In genomic region chr22:42281284-42281683, GRCh38 we compare ENCODE assay signal across 25 cellular contexts. TPM values are rescaled to one million over a fixed set of nuclear protein-coding genes. Genes with fewer than 3 reads are reported as not detected.
DNase-seq lines count a peak whose midpoint lies in the region; ATAC-seq and TF ChIP-seq lines count a peak whose summit lies in the region.
"Had no signal": no experiment of that assay in that cellular context is flagged by ENCODE, and none has a peak within 500 bp of the region (broad histone marks: within the 10 kb centered on the region; RNA-seq: fewer than 3 reads in every experiment).

No MANE protein-coding gene starts in this region.

- POLR2A ChIA-PET in activated CD4-positive, alpha-beta T cell treated with anti-CD3 and anti-CD28 coated beads, Interleukin-2, amount 10 ng/mL, durations not matched to agents 7 days and 5 days (lab: Charles Lee), result no interaction called here
- POLR2A ChIA-PET in HEK293 (lab: Yijun Ruan, JAX), result no interaction called here

- no peak overlapping the region for H3K4me3 Mint-ChIP-seq in activated CD4-positive, alpha-beta T cell treated with anti-CD3 and anti-CD28 coated beads, Interleukin-2, amount 10 ng/mL, durations not matched to agents 7 days and 5 days
- H3K4me3 Mint-ChIP-seq: activated CD4-positive, alpha-beta memory T cell treated with anti-CD3 and anti-CD28 coated beads, Interleukin-2, amount 10 ng/mL, durations not matched to agents 7 days and 5 days; dendritic cell treated with granulocyte-macrophage colony-stimulating factor and Interleukin-4, amounts not matched to agents 40 ng/mL and 50 ng/mL, for 4 days had no signal

- no peaks in the 10 kb centered on the region for H3K36me3 Mint-ChIP-seq in activated CD4-positive, alpha-beta T cell treated with anti-CD3 and anti-CD28 coated beads, Interleukin-2, amount 10 ng/mL, durations not matched to agents 7 days and 5 days (ENCODE audit: low read depth)

- intact Hi-C loops in sciatic nerve (cut with DNase I), result no loop called here

- H3K4me1 ChIP-seq in HEK293 (ENCODE audit: control insufficient read depth, insufficient read depth, low read length) (no peaks in the 10 kb centered on the region; the same call in 1 of the 2 replicates), Peyer's patch (peaks cover 0 to 41% (median 16%) of the 10 kb centered on the region in 4 donors)
- H3K4me1 ChIP-seq: foreskin keratinocyte had no signal

- H3K27me3 ChIP-seq in WERI-Rb-1 (ENCODE audit: insufficient read depth, low read depth, severe bottlenecking) (no peaks in the 10 kb centered on the region), Peyer's patch (no peaks in the 10 kb centered on the region)

- no peak overlapping the region for H3K4me3 ChIP-seq in HEK293 (ENCODE audit: low read depth, low read length)
- no peak overlapping the region for H3K4me3 ChIP-seq in WERI-Rb-1 (ENCODE audit: low read depth, low read length)
- H3K4me3 ChIP-seq in Peyer's patch, result no peak overlapping the region
- H3K4me3 ChIP-seq: esophagus muscularis mucosa, HAP-1, heart right ventricle, PC-9, suprapubic skin had no signal

- H3K9me3 Mint-ChIP-seq in activated CD4-positive, alpha-beta T cell treated with anti-CD3 and anti-CD28 coated beads, Interleukin-2, amount 10 ng/mL, durations not matched to agents 7 days and 5 days, result no peaks in the 10 kb centered on the region
- H3K9me3 Mint-ChIP-seq: activated CD4-positive, alpha-beta memory T cell treated with anti-CD3 and anti-CD28 coated beads, Interleukin-2, amount 10 ng/mL, durations not matched to agents 7 days and 5 days; CD8-positive, alpha-beta memory T cell; dendritic cell treated with granulocyte-macrophage colony-stimulating factor and Interleukin-4, amounts not matched to agents 40 ng/mL and 50 ng/mL, for 4 days had no signal

- no peak for TF ChIP-seq POLR2A in Peyer's patch (IDR thresholded peaks at IDR 0.05)

- H3K27ac ChIP-seq in HEK293 (ENCODE audit: extremely low read depth, low read depth, low read length), result no peak overlapping the region
- peak overlapping the region; percentile 38; the same call in 1 of the 2 replicates for H3K27ac ChIP-seq in WERI-Rb-1
- no peak overlapping the region for H3K27ac ChIP-seq in Peyer's patch
- H3K27ac ChIP-seq: esophagus muscularis mucosa, foreskin keratinocyte, heart right ventricle, KMS-11, PC-9, suprapubic skin had no signal

- peak overlapping the region; percentile 10 for H3K27ac Mint-ChIP-seq in activated CD4-positive, alpha-beta T cell treated with anti-CD3 and anti-CD28 coated beads, Interleukin-2, amount 10 ng/mL, durations not matched to agents 7 days and 5 days
- H3K27ac Mint-ChIP-seq: activated CD4-positive, alpha-beta memory T cell treated with anti-CD3 and anti-CD28 coated beads, Interleukin-2, amount 10 ng/mL, durations not matched to agents 7 days and 5 days; activated naive CD8-positive, alpha-beta T cell; dendritic cell treated with granulocyte-macrophage colony-stimulating factor and Interleukin-4, amounts not matched to agents 40 ng/mL and 50 ng/mL, for 4 days had no signal

- CTCF ChIA-PET in activated CD4-positive, alpha-beta T cell treated with anti-CD3 and anti-CD28 coated beads, Interleukin-2, amount 10 ng/mL, durations not matched to agents 7 days and 5 days (lab: Charles Lee), result interaction anchor here (1.1 to 1.5 kb wide), 5 partner anchors 10 to 969 kb away, joined by 3 to 5 read pairs (median 3); no protein-coding TSS in a partner anchor
- CTCF ChIA-PET in HEK293 (lab: Yijun Ruan, JAX), result interaction anchor here (1.5 kb wide), 1 partner anchor 155 kb away, joined by 8 read pairs; no protein-coding TSS in a partner anchor

- TF ChIP-seq CTCF in HEK293 (tag by site-specific recombination; IDR thresholded peaks at IDR 0.05) (no peak), WERI-Rb-1 (IDR thresholded peaks at IDR 0.05; ENCODE audit: low read depth, low read length) (no peak), Peyer's patch (IDR thresholded peaks at IDR 0.05) (no peak)

- H3K9me3 ChIP-seq in HEK293 (ENCODE audit: control insufficient read depth, insufficient read depth, low read depth, low read length) (no peaks in the 10 kb centered on the region), WERI-Rb-1 (ENCODE audit: severe bottlenecking) (no peaks in the 10 kb centered on the region), Peyer's patch (no peaks in the 10 kb centered on the region)
- H3K9me3 ChIP-seq: esophagus muscularis mucosa, HAP-1, heart right ventricle, suprapubic skin had no signal

- no peak for DNase-seq in activated CD4-positive, alpha-beta T cell treated with anti-CD3 and anti-CD28 coated beads, Interleukin-2, amount 10 ng/mL, durations not matched to agents 7 days and 5 days
- no peak for DNase-seq in activated CD4-positive, alpha-beta T cell treated with anti-CD3 and anti-CD28 coated beads for 48 hours
- no peak for DNase-seq in WERI-Rb-1
- DNase-seq in sciatic nerve (ENCODE audit: low spot score), result peak; percentile 47
- no peak for DNase-seq in Peyer's patch
- DNase-seq: activated CD4-positive, alpha-beta memory T cell treated with anti-CD3 and anti-CD28 coated beads, Interleukin-2, amount 10 ng/mL, durations not matched to agents 7 days and 5 days; activated CD8-positive, alpha-beta memory T cell treated with anti-CD3 and anti-CD28 coated beads, Interleukin-2, amount 50 U/mL, for 48 hours; central memory CD4-positive, alpha-beta T cell; DMS153; foreskin keratinocyte; heart right ventricle; MM.1S; NCI-H1436 treated with DMSO at 0.1 percent for 48 hours; PC-9; stimulated activated naive CD4-positive, alpha-beta T cell had no signal

- peaks cover 21% of the 10 kb centered on the region for H3K4me1 Mint-ChIP-seq in activated CD4-positive, alpha-beta T cell treated with anti-CD3 and anti-CD28 coated beads, Interleukin-2, amount 10 ng/mL, durations not matched to agents 7 days and 5 days

- H3K36me3 ChIP-seq in HEK293 (ENCODE audit: control insufficient read depth in 2 of 2, insufficient read depth in 1 of 2, low read length in 2 of 2) (no peaks in the 10 kb centered on the region), WERI-Rb-1 (peaks cover 11% of the 10 kb centered on the region), Peyer's patch (no peaks in the 10 kb centered on the region)
- H3K36me3 ChIP-seq: esophagus muscularis mucosa, HAP-1, heart right ventricle, suprapubic skin had no signal

- H3K27me3 Mint-ChIP-seq in activated CD4-positive, alpha-beta T cell treated with anti-CD3 and anti-CD28 coated beads, Interleukin-2, amount 10 ng/mL, durations not matched to agents 7 days and 5 days, result peaks cover 13% of the 10 kb centered on the region
- H3K27me3 Mint-ChIP-seq: activated naive CD8-positive, alpha-beta T cell had no signal

- ATAC-seq in sciatic nerve, result no peak
- no peak for ATAC-seq in GM21367 (IDR thresholded peaks at IDR 0.05; ENCODE audit: unreplicated experiment)
- ATAC-seq in GM21723 (IDR thresholded peaks at IDR 0.05; ENCODE audit: unreplicated experiment), result no peak
- ATAC-seq: foreskin keratinocyte, heart right ventricle had no signal

TF ChIP-seq in HEK293, 187 proteins besides CTCF, POLR2A, EP300 and RAD21:
- TF ChIP-seq ZNF341 (tag by site-specific recombination; IDR thresholded peaks at IDR 0.05; ENCODE audit: low read depth), result peak; percentile 41
- no peak for TF ChIP-seq ZFP37 (tag by site-specific recombination; IDR thresholded peaks at IDR 0.05)
- no peak for TF ChIP-seq ZNF600 (tag by site-specific recombination; IDR thresholded peaks at IDR 0.05)
- TF ChIP-seq ZFP3 (tag by site-specific recombination; IDR thresholded peaks at IDR 0.05; ENCODE audit: low read depth), result peak; percentile 74; the same call in 1 of the 2 replicates
- TF ChIP-seq ZNF37A (tag by site-specific recombination; IDR thresholded peaks at IDR 0.05), result no peak

RNA-seq across cellular contexts. Expression of gene TCF20, which starts 10.8 kb away (rescaled TPM):
- 10 to 100 TPM; 82.1 to 87.1 TPM for total RNA-seq in activated CD4-positive, alpha-beta T cell treated with anti-CD3 and anti-CD28 coated beads, Interleukin-2, amount 10 ng/mL, durations not matched to agents 7 days and 5 days
- total RNA-seq in sciatic nerve (46.1 TPM), Peyer's patch (10 to 100 TPM; 43.8 to 75.1 (median 59.5) TPM)
